Comparison of ENCODE assay signal across 10 cellular contexts in the genomic region with DNA sequence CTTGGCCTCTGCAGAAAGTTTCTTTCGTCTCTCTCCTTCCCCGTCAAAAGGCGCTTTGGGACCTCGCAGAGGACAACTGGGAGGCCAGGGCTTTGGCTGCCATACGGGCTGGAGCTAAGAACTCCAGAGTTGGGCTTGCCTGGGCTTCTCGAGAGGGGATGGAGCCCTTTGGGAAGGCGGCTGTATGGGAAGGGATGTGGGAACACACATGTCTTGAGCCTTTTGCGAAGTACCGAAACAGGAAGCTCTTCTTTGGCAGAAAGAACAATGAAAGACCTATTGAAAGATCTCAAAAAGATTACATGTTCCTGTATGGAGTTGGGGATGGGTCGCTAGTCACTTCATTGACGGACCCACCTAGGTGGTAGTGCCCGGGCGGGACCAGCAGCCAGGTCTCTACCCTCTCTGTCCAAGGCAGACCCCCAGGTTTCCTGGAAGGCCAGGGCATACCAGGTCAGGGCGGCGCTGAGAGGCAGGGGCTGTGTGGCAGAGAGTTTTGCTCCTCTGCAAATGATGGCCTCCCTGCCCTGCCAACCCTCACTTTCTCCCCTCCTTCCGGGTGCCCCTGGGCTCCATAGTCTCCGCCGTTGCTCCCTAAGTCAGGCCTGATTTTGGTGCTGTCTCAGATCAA. TPM values are rescaled to one million over a fixed set of nuclear protein-coding genes. Genes with fewer than 3 reads are reported as not detected.
DNase-seq lines count a peak whose midpoint lies in the region; ATAC-seq and TF ChIP-seq lines count a peak whose summit lies in the region.
"Had no signal": no experiment of that assay in that cellular context is flagged by ENCODE, and none has a peak within 500 bp of the region (broad histone marks: within the 10 kb centered on the region; RNA-seq: fewer than 3 reads in every experiment).

No MANE protein-coding gene starts in this region.

- POLR2A ChIA-PET in WTC11 (lab: Charles Lee) = interaction anchor here (2.3 kb wide), 1 partner anchor 15 kb away, joined by 10 read pairs; no protein-coding TSS in a partner anchor

- in situ Hi-C loops in GM13976 (cut with MboI; ENCODE audit: low sequenced_read_pairs, unreplicated experiment) = no loop called here

- H3K9me3 Mint-ChIP-seq in activated naive CD4-positive, alpha-beta T cell treated with anti-CD3 and anti-CD28 coated beads for 36 hours = no peaks in the 10 kb centered on the region
- H3K9me3 Mint-ChIP-seq in WTC11 = no peaks in the 10 kb centered on the region

- peaks cover 49% of the 10 kb centered on the region for H3K27me3 Mint-ChIP-seq in activated naive CD4-positive, alpha-beta T cell treated with anti-CD3 and anti-CD28 coated beads for 36 hours (ENCODE audit: low read depth)
- H3K27me3 Mint-ChIP-seq in WTC11 (ENCODE audit: low read depth) = peaks cover 58% of the 10 kb centered on the region

- peaks cover 0 to 20% (median 14%) of the 10 kb centered on the region in 4 donors for H3K4me1 ChIP-seq in tibial artery

- TF ChIP-seq CTCF in WTC11 (IDR thresholded peaks at IDR 0.05) (no peak), kidney epithelial cell (IDR thresholded peaks at IDR 0.05; ENCODE audit: insufficient read depth, low read length, poor library complexity, severe bottlenecking) (no peak), tibial artery (IDR thresholded peaks at IDR 0.05) (no peak), GM13976 (IDR thresholded peaks at IDR 0.05; ENCODE audit: borderline replicate concordance, control extremely low read depth, extremely low read depth, insufficient read depth, missing control alignments) (no peak)

- peaks cover 14% of the 10 kb centered on the region for H3K4me1 Mint-ChIP-seq in activated naive CD4-positive, alpha-beta T cell treated with anti-CD3 and anti-CD28 coated beads for 36 hours (ENCODE audit: low read depth)
- peaks cover 42% of the 10 kb centered on the region for H3K4me1 Mint-ChIP-seq in WTC11

- no peaks in the 10 kb centered on the region for H3K36me3 ChIP-seq in kidney epithelial cell (ENCODE audit: control insufficient read depth, insufficient read depth, low read length)
- H3K36me3 ChIP-seq in tibial artery = no peaks in the 10 kb centered on the region

- peaks cover 31% of the 10 kb centered on the region for H3K27me3 ChIP-seq in kidney epithelial cell (ENCODE audit: control insufficient read depth, insufficient read depth, low read length)
- H3K27me3 ChIP-seq in tibial artery = peaks cover 0 to 57% of the 10 kb centered on the region in 2 donors

- H3K27ac ChIP-seq in tibial artery = no peak overlapping the region

- intact Hi-C loops in activated naive CD4-positive, alpha-beta T cell treated with anti-CD3 and anti-CD28 coated beads for 36 hours (cut with micrococcal nuclease) = no loop called here
- intact Hi-C loops in tibial artery (cut with DNase I; ENCODE audit: low total_unique reads) = no loop called here

- DNase-seq in activated naive CD4-positive, alpha-beta T cell treated with anti-CD3 and anti-CD28 coated beads for 36 hours = no peak
- no peak for DNase-seq in activated naive CD4-positive, alpha-beta T cell treated with Interleukin-2 at 50 U/mL for 16 hours
- DNase-seq in WTC11 (ENCODE audit: low spot score) (no peak), kidney epithelial cell (ENCODE audit: low read depth) (no peak), tibial artery (no peak), kidney glomerular epithelial cell (lab: John Stamatoyannopoulos, UW) (no peak), GM13976 (ENCODE audit: low spot score) (no peak)
- DNase-seq: DMS153, NCI-H2227 treated with DMSO at 0.1 percent for 48 hours had no signal

- H3K27ac Mint-ChIP-seq in activated naive CD4-positive, alpha-beta T cell treated with anti-CD3 and anti-CD28 coated beads for 36 hours = no peak overlapping the region
- no peak overlapping the region for H3K27ac Mint-ChIP-seq in WTC11

- ATAC-seq in WTC11 (peak; percentile 33), GM21381 (IDR thresholded peaks at IDR 0.05; ENCODE audit: unreplicated experiment) (no peak)

- H3K9me3 ChIP-seq in tibial artery = no peaks in the 10 kb centered on the region

- CTCF ChIA-PET in activated naive CD4-positive, alpha-beta T cell treated with anti-CD3 and anti-CD28 coated beads for 36 hours (lab: Charles Lee) = no interaction called here
- CTCF ChIA-PET in WTC11 (lab: Charles Lee) = interaction anchor here (0.6 to 5.1 kb wide), 5 partner anchors 14 to 187 kb away, joined by 3 to 34 read pairs (median 3); no protein-coding TSS in a partner anchor

- peak overlapping the region; percentile 45 for H3K4me3 Mint-ChIP-seq in activated naive CD4-positive, alpha-beta T cell treated with anti-CD3 and anti-CD28 coated beads for 36 hours
- peak overlapping the region; percentile 79 for H3K4me3 Mint-ChIP-seq in WTC11

- H3K4me3 ChIP-seq in kidney epithelial cell (ENCODE audit: low read depth, low read length) = peak overlapping the region; percentile 41
- H3K4me3 ChIP-seq in tibial artery = peak overlapping the region; percentile 14 to 43

- H3K36me3 Mint-ChIP-seq in activated naive CD4-positive, alpha-beta T cell treated with anti-CD3 and anti-CD28 coated beads for 36 hours (ENCODE audit: low read depth) = no peaks in the 10 kb centered on the region
- H3K36me3 Mint-ChIP-seq in WTC11 = no peaks in the 10 kb centered on the region

TF ChIP-seq in WTC11, 78 proteins besides CTCF, POLR2A, EP300 and RAD21:
- TF ChIP-seq, protein P1, sequence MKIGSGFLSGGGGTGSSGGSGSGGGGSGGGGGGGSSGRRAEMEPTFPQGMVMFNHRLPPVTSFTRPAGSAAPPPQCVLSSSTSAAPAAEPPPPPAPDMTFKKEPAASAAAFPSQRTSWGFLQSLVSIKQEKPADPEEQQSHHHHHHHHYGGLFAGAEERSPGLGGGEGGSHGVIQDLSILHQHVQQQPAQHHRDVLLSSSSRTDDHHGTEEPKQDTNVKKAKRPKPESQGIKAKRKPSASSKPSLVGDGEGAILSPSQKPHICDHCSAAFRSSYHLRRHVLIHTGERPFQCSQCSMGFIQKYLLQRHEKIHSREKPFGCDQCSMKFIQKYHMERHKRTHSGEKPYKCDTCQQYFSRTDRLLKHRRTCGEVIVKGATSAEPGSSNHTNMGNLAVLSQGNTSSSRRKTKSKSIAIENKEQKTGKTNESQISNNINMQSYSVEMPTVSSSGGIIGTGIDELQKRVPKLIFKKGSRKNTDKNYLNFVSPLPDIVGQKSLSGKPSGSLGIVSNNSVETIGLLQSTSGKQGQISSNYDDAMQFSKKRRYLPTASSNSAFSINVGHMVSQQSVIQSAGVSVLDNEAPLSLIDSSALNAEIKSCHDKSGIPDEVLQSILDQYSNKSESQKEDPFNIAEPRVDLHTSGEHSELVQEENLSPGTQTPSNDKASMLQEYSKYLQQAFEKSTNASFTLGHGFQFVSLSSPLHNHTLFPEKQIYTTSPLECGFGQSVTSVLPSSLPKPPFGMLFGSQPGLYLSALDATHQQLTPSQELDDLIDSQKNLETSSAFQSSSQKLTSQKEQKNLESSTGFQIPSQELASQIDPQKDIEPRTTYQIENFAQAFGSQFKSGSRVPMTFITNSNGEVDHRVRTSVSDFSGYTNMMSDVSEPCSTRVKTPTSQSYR (CRISPR knock-in tag; IDR thresholded peaks at IDR 0.05) = 0 out of 2 replicates have a peak, but pooled peaks have one; percentile 9
- no peak for TF ChIP-seq NR1H2 (CRISPR knock-in tag; IDR thresholded peaks at IDR 0.05)

RNA-seq across cellular contexts. Expression of a gene that starts 1.0 kb away (rescaled TPM):
- not detected for total RNA-seq in activated naive CD4-positive, alpha-beta T cell treated with anti-CD3 and anti-CD28 coated beads for 36 hours
- 27.5 to 33.9 TPM (median 27.8 TPM) in 3 replicates for total RNA-seq in WTC11 (2021)
- 93.0 and 98.4 TPM in 2 replicates for total RNA-seq in kidney epithelial cell

Comparison
In these comparisons a context has a peak if more than half of its experiments do, and no peak if none do; other contexts are left out.
1. RNA of a gene that starts 1.0 kb away (total RNA-seq): 93.0 to 98.4 TPM in kidney epithelial cell and 27.5 to 33.9 TPM in WTC11; not detected in activated naive CD4-positive, alpha-beta T cell treated with anti-CD3 and anti-CD28 coated beads for 36 hours; every median in the first group is over 10 times any median in the second.